Comparison of ENCODE assay signal across 24 cellular contexts in genomic region chr21:39854572-39854971, GRCh38. TPM values are rescaled to one million over a fixed set of nuclear protein-coding genes. Genes with fewer than 3 reads are reported as not detected.
DNase-seq lines count a peak whose midpoint lies in the region; ATAC-seq and TF ChIP-seq lines count a peak whose summit lies in the region.
"Had no signal": no experiment of that assay in that cellular context is flagged by ENCODE, and none has a peak within 500 bp of the region (broad histone marks: within the 10 kb centered on the region; RNA-seq: fewer than 3 reads in every experiment).

No MANE protein-coding gene starts in this region.

- CTCF ChIA-PET in WTC11 (lab: Charles Lee), result interaction anchor here (0.6 to 4.7 kb wide), 11 partner anchors 9 to 268 kb away, joined by 3 to 42 read pairs (median 3); partner anchors contain the start of gene PCP4

- TF ChIP-seq CTCF in WTC11 (IDR thresholded peaks at IDR 0.05) (no peak), upper lobe of right lung (IDR thresholded peaks at IDR 0.05) (peak; percentile 8)

- peaks cover 21% of the 10 kb centered on the region for H3K4me1 Mint-ChIP-seq in WTC11
- H3K4me1 Mint-ChIP-seq: CD14-positive monocyte, T-cell had no signal

- H3K4me1 ChIP-seq in upper lobe of right lung, result no peaks in the 10 kb centered on the region

- H3K27ac Mint-ChIP-seq in WTC11, result no peak overlapping the region
- H3K27ac Mint-ChIP-seq: T-cell had no signal

- H3K4me3 Mint-ChIP-seq in WTC11, result no peak overlapping the region
- H3K4me3 Mint-ChIP-seq: CD14-positive monocyte, T-cell had no signal

- H3K36me3 Mint-ChIP-seq in WTC11, result peaks cover 9% of the 10 kb centered on the region
- H3K36me3 Mint-ChIP-seq: CD14-positive monocyte, T-cell had no signal

- DNase-seq in DMS53 (lab: John Stamatoyannopoulos, UW) (peak; percentile 4), DMS53 treated with DMSO at 0.1 percent for 48 hours (lab: John Stamatoyannopoulos, UW; ENCODE audit: unreplicated experiment) (no peak), NAMALWA (ENCODE audit: low spot score) (peak; percentile 6), WTC11 (ENCODE audit: low spot score) (peak; percentile 61), upper lobe of right lung (no peak), DMS79 (lab: John Stamatoyannopoulos, UW) (no peak), NCI-H1694 (lab: John Stamatoyannopoulos, UW) (no peak)
- DNase-seq: 8988T, GOT3, KG1, NCI-H1048, NCI-H1436, NCI-H2029, NCI-H2171 treated with DMSO at 0.1 percent for 48 hours, NCI-H446, NCI-H526 treated with DMSO at 0.1 percent for 48 hours, SHP77 treated with DMSO at 0.1 percent for 48 hours, SK-N-SH, T-cell had no signal

- intact Hi-C loops in upper lobe of right lung (cut with DNase I), result no loop called here

- H3K36me3 ChIP-seq in upper lobe of right lung, result no peaks in the 10 kb centered on the region

- peaks cover 62% of the 10 kb centered on the region for H3K9me3 Mint-ChIP-seq in WTC11

- H3K4me3 ChIP-seq in upper lobe of right lung, result no peak overlapping the region
- H3K4me3 ChIP-seq: GM12878 had no signal

- H3K9me3 ChIP-seq in upper lobe of right lung, result no peaks in the 10 kb centered on the region
- H3K9me3 ChIP-seq: SK-N-SH had no signal

- no peak overlapping the region for H3K27ac ChIP-seq in upper lobe of right lung

- H3K27me3 Mint-ChIP-seq in WTC11 (ENCODE audit: low read depth), result no peaks in the 10 kb centered on the region; the same call in 1 of the 2 replicates
- H3K27me3 Mint-ChIP-seq: T-cell had no signal

- POLR2A ChIA-PET in WTC11 (lab: Charles Lee), result interaction anchor here (1.1 kb wide), 1 partner anchor 65 kb away, joined by 4 read pairs; no protein-coding TSS in a partner anchor

- no peaks in the 10 kb centered on the region for H3K27me3 ChIP-seq in upper lobe of right lung

- ATAC-seq in WTC11, result no peak
- ATAC-seq in upper lobe of right lung, result no peak
- no peak for ATAC-seq in HG03095 (IDR thresholded peaks at IDR 0.05; ENCODE audit: unreplicated experiment)
- ATAC-seq: GM12878, T-cell had no signal

TF ChIP-seq in WTC11, 78 proteins besides CTCF, POLR2A, EP300 and RAD21:
- TF ChIP-seq PRDM15 (CRISPR knock-in tag; IDR thresholded peaks at IDR 0.05) (no peak), HMGA2 (CRISPR knock-in tag; IDR thresholded peaks at IDR 0.05) (no peak)

RNA-seq across cellular contexts. Expression of gene PCP4, which starts 12.7 kb away (rescaled TPM):
- total RNA-seq in WTC11 (2021) (1.4 to 2.1 TPM (median 1.6 TPM) in 3 replicates), upper lobe of right lung (1.0 TPM)
- total RNA-seq: GM12878, HT-29, RPMI7951, T-cell had no signal

Comparison
In these comparisons a context has a peak if more than half of its experiments do, and no peak if none do; other contexts are left out.
1. DNase-seq: peak in DMS53 (single experiment), NAMALWA (single experiment) and WTC11 (single experiment); none in DMS53 treated with DMSO at 0.1 percent for 48 hours (single experiment), upper lobe of right lung (single experiment), DMS79 (single experiment) and NCI-H1694 (single experiment).